Comparison of ENCODE assay signal across 9 cellular contexts in the genomic region with DNA sequence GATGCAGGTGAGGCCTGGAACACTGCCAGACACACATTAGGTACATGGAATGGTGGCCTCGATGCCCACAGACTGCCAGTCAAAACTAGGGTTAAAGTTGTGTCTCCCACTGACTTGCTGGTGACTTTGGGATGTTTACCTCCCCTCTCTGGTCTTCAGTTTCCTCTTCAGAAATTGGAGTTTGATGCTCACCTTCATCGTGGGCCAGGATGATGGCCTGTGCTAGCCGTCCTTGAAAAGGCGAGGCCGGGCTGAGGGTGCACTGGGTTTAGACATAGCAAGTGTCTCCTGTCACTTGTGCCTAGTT. TPM values are rescaled to one million over a fixed set of nuclear protein-coding genes. Genes with fewer than 3 reads are reported as not detected.
DNase-seq lines count a peak whose midpoint lies in the region; ATAC-seq, FAIRE-seq and TF ChIP-seq lines count a peak whose summit lies in the region.
"Had no signal": no experiment of that assay in that cellular context is flagged by ENCODE, and none has a peak within 500 bp of the region (broad histone marks: within the 10 kb centered on the region; RNA-seq: fewer than 3 reads in every experiment).

No MANE protein-coding gene starts in this region.

- peak overlapping the region; percentile 78 to 91 (median 84) for H3K4me3 Mint-ChIP-seq in naive thymus-derived CD4-positive, alpha-beta T cell

- no peaks in the 10 kb centered on the region for H3K79me2 ChIP-seq in KMS-11 (ENCODE audit: insufficient read depth, low read depth)

- intact Hi-C loops in naive thymus-derived CD4-positive, alpha-beta T cell (cut with micrococcal nuclease), result loop anchor here (5.0 kb wide), 4 partner anchors 48 to 172 kb away; partner anchors contain the start of genes FOXE1 (in 1 of the 2), NCBP1 (in 1 of the 2), TSTD2 (in 1 of the 2) and XPA (in 1 of the 2)

- H3K9ac ChIP-seq in BLaER1 treated with 17β-estradiol and CSF1 and Interleukin-3, amounts not matched to agents 10 nM and 100 nM, result peak overlapping the region in 9 of 11 experiments; percentile 58 to 82 (median 74); a peak in 12 of 22 replicates
- peak overlapping the region; percentile 77; the same call in 1 of the 2 replicates for H3K9ac ChIP-seq in KMS-11

- peak overlapping the region; percentile 51 to 70 (median 62); a peak in 19 of 20 replicates for H3K4me3 ChIP-seq in BLaER1 treated with 17β-estradiol and CSF1 and Interleukin-3, amounts not matched to agents 10 nM and 100 nM
- H3K4me3 ChIP-seq in KMS-11 (IDR thresholded peaks at IDR 0.05; ENCODE audit: insufficient read depth, low read depth, low read length), result no peak overlapping the region
- H3K4me3 ChIP-seq in bronchial epithelial cell (ENCODE audit: low read depth, low read length), result peak overlapping the region; percentile 38
- peak overlapping the region; percentile 72 for H3K4me3 ChIP-seq in naive thymus-derived CD4-positive, alpha-beta T cell (ENCODE audit: low read length)

- H3K9me3 Mint-ChIP-seq in naive thymus-derived CD4-positive, alpha-beta T cell, result no peaks in the 10 kb centered on the region

- peak; percentile 28 for FAIRE-seq in bronchial epithelial cell (lab: Jason Lieb, UNC)
- no peak for FAIRE-seq in GM12892 (lab: Jason Lieb, UNC)
- FAIRE-seq: colon had no signal

- H3K4me1 Mint-ChIP-seq in naive thymus-derived CD4-positive, alpha-beta T cell, result peaks cover 0 to 13% (median 9%) of the 10 kb centered on the region in 7 donors

- no peaks in the 10 kb centered on the region for H3K27me3 ChIP-seq in BLaER1 treated with 17β-estradiol and CSF1 and Interleukin-3, amounts not matched to agents 10 nM and 100 nM
- H3K27me3 ChIP-seq in KMS-11 (ENCODE audit: insufficient read depth, low read depth) (no peaks in the 10 kb centered on the region), bronchial epithelial cell (ENCODE audit: control insufficient read depth, insufficient read depth, low read length) (no peaks in the 10 kb centered on the region)
- no peaks in the 10 kb centered on the region for H3K27me3 ChIP-seq in naive thymus-derived CD4-positive, alpha-beta T cell (ENCODE audit: control insufficient read depth in 2 of 2, insufficient read depth in 2 of 2, low read length in 2 of 2)

- peaks cover 4 to 52% (median 21%) of the 10 kb centered on the region in 5 donors for H3K27me3 Mint-ChIP-seq in naive thymus-derived CD4-positive, alpha-beta T cell

- H3K36me3 Mint-ChIP-seq in naive thymus-derived CD4-positive, alpha-beta T cell, result peaks cover 0 to 3% (median 0%) of the 10 kb centered on the region in 5 donors

- CTCF ChIA-PET in naive thymus-derived CD4-positive, alpha-beta T cell (lab: Charles Lee), result no interaction called here

- DNase-seq in bronchial epithelial cell (ENCODE audit: low read depth) (no peak), foreskin melanocyte (no peak), GM12892 (ENCODE audit: insufficient read length) (no peak), NCI-H1694 (lab: John Stamatoyannopoulos, UW) (no peak)
- no peak for DNase-seq in naive thymus-derived CD4-positive, alpha-beta T cell
- DNase-seq in effector CD4-positive, alpha-beta T cell, result no peak

- POLR2A ChIA-PET in naive thymus-derived CD4-positive, alpha-beta T cell (lab: Charles Lee), result interaction anchor here (0.6 kb wide), 1 partner anchor 180 kb away, joined by 3 read pairs; no protein-coding TSS in a partner anchor

- H3K4me2 ChIP-seq in BLaER1 treated with 17β-estradiol and CSF1 and Interleukin-3, amounts not matched to agents 10 nM and 100 nM, result peak overlapping the region; percentile 57 to 86 (median 72)
- H3K4me2 ChIP-seq in KMS-11, result peak overlapping the region; percentile 58; the same call in 1 of the 2 replicates

- no peaks in the 10 kb centered on the region for H4K20me1 ChIP-seq in BLaER1 treated with 17β-estradiol and CSF1 and Interleukin-3, amounts not matched to agents 10 nM and 100 nM
- H4K20me1 ChIP-seq in KMS-11 (ENCODE audit: insufficient read depth), result no peaks in the 10 kb centered on the region

- TF ChIP-seq CTCF in KMS-11 (conservative IDR thresholded peaks at IDR 0.05; ENCODE audit: low read depth, low read length) (no peak), bronchial epithelial cell (IDR thresholded peaks at IDR 0.05; ENCODE audit: insufficient read depth, low read length, severe bottlenecking) (no peak)

- peaks cover 0 to 6% (median 0%) of the 10 kb centered on the region in 10 experiments; a peak in 3 of 20 replicates for H3K4me1 ChIP-seq in BLaER1 treated with 17β-estradiol and CSF1 and Interleukin-3, amounts not matched to agents 10 nM and 100 nM
- H3K4me1 ChIP-seq in KMS-11 (ENCODE audit: low read depth, poor library complexity, severe bottlenecking), result peaks cover 9% of the 10 kb centered on the region
- no peaks in the 10 kb centered on the region for H3K4me1 ChIP-seq in naive thymus-derived CD4-positive, alpha-beta T cell (ENCODE audit: control insufficient read depth in 2 of 2, insufficient read depth in 2 of 2, low read length in 2 of 2)

- no peak for TF ChIP-seq POLR2A in GM12892 (IDR thresholded peaks at IDR 0.05; ENCODE audit: low read depth, low read length)

- no peak for ATAC-seq in naive thymus-derived CD4-positive, alpha-beta T cell

- H3K36me3 ChIP-seq in BLaER1 treated with 17β-estradiol and CSF1 and Interleukin-3, amounts not matched to agents 10 nM and 100 nM, result no peaks in the 10 kb centered on the region
- H3K36me3 ChIP-seq in KMS-11 (ENCODE audit: insufficient read depth) (no peaks in the 10 kb centered on the region), bronchial epithelial cell (ENCODE audit: control insufficient read depth, insufficient read depth, low read length) (no peaks in the 10 kb centered on the region)
- H3K36me3 ChIP-seq in naive thymus-derived CD4-positive, alpha-beta T cell (ENCODE audit: control insufficient read depth in 2 of 3, insufficient read depth in 3 of 3, low read length in 3 of 3), result no peaks in the 10 kb centered on the region

- H2AFZ ChIP-seq in KMS-11 (ENCODE audit: low read depth), result peak overlapping the region; percentile 99

- H3K9me3 ChIP-seq in BLaER1 treated with 17β-estradiol and CSF1 and Interleukin-3, amounts not matched to agents 10 nM and 100 nM (replicated peaks in 1 of 11), result no peaks in the 10 kb centered on the region
- H3K9me3 ChIP-seq in naive thymus-derived CD4-positive, alpha-beta T cell (ENCODE audit: control insufficient read depth in 2 of 3, low read length in 3 of 3), result no peaks in the 10 kb centered on the region

- peak overlapping the region in 5 of 9 donors; percentile 68 to 86 (median 80) for H3K27ac Mint-ChIP-seq in naive thymus-derived CD4-positive, alpha-beta T cell

- H3K27ac ChIP-seq in BLaER1 treated with 17β-estradiol and CSF1 and Interleukin-3, amounts not matched to agents 10 nM and 100 nM, result peak overlapping the region in 4 of 11 experiments; percentile 54 to 70 (median 66); a peak in 5 of 22 replicates
- no peak overlapping the region for H3K27ac ChIP-seq in KMS-11
- peak overlapping the region; percentile 45 for H3K27ac ChIP-seq in naive thymus-derived CD4-positive, alpha-beta T cell (ENCODE audit: low read depth, low read length)

RNA-seq across cellular contexts. Expression of gene FOXE1, which starts 49.0 kb away (rescaled TPM):
- 1.1 and 2.6 TPM in 2 replicates for total RNA-seq in bronchial epithelial cell
- not detected for total RNA-seq in naive thymus-derived CD4-positive, alpha-beta T cell
- under 1 TPM in 1 of 2 donors, not detected in 1; 0.05 TPM for polyA plus RNA-seq in naive thymus-derived CD4-positive, alpha-beta T cell
- not detected for polyA plus RNA-seq in GM12892 (2012; ENCODE audit: missing spikeins)
